Comparison of ENCODE assay signal across 17 cellular contexts in the genomic region with DNA sequence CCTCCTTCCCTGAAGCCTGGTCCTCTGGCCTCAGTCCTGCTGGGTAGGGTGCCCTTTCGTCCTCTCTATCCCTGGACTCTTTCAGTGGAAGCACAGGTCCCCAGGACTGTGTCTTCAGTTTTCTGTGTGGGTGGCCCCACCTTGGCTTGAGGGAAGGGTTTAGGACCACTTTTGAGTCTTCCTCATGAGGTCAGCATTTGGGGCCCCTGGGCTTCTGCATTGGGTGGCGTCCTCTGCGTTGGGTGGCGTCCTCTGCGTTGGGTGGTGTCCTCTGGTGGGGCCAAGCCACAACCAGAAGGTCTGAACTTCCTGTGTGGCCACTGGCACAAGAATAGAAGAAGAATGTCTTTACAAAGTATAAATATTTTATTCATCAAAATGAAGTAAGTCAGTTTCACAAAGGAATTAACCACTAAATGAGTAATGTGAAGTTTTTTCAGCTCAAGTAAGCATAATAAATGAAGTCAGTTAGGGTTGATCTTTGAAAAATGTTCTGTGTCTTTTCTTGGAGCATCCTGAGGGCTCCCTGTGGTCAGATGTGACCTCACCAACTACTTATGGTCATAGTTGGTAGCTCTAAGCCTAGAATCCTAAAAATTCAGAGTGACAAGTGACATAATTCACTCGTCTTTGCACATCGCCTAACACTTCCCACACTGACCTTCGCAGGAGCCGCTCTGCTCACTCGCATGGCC. TPM values are rescaled to one million over a fixed set of nuclear protein-coding genes. Genes with fewer than 3 reads are reported as not detected.
DNase-seq lines count a peak whose midpoint lies in the region; ATAC-seq and TF ChIP-seq lines count a peak whose summit lies in the region.
"Had no signal": no experiment of that assay in that cellular context is flagged by ENCODE, and none has a peak within 500 bp of the region (broad histone marks: within the 10 kb centered on the region; RNA-seq: fewer than 3 reads in every experiment).

No MANE protein-coding gene starts in this region.

- ATAC-seq in psoas muscle: peak in 2 of 4 donors; percentile 32 to 52
- ATAC-seq: stimulated activated naive B cell treated with anti-CD40 and anti-IgM and Interleukin-4, amounts not matched to agents 10 μg/mL and 1 μg/mL and 100 μg/mL, for 72 hours had no signal

- no peak overlapping the region for H2AFZ ChIP-seq in PC-9

- H3K79me2 ChIP-seq in PC-9 (ENCODE audit: low read depth): no peaks in the 10 kb centered on the region

- H3K9me3 ChIP-seq in BLaER1 (peaks cover 19% of the 10 kb centered on the region), psoas muscle (no peaks in the 10 kb centered on the region), PC-9 (ENCODE audit: insufficient read depth, low read depth) (no peaks in the 10 kb centered on the region)

- 0 out of 2 replicates have a peak overlapping the region, but pooled peaks have one; percentile 11 for H3K27ac ChIP-seq in BLaER1
- peak overlapping the region; percentile 46 for H3K27ac ChIP-seq in psoas muscle
- H3K27ac ChIP-seq in PC-9: no peak overlapping the region
- H3K27ac ChIP-seq: SK-N-MC had no signal

- no peaks in the 10 kb centered on the region for H3F3A ChIP-seq in PC-9 (ENCODE audit: insufficient read depth, low read depth)

- WGBS in psoas muscle, 3 donors: 75 to 97% (median 88%) methylated on average over 10 of the region's 10 CpGs

- no peak overlapping the region for H3K4me3 Mint-ChIP-seq in activated CD4-positive, alpha-beta memory T cell treated with anti-CD3 and anti-CD28 coated beads for 36 hours
- H3K4me3 Mint-ChIP-seq: activated naive CD4-positive, alpha-beta T cell treated with anti-CD3 and anti-CD28 coated beads, Interleukin-2, amount 50 U/mL, for 24 hours; CD4-positive, alpha-beta memory T cell; naive B cell; stimulated activated naive B cell treated with anti-CD40 and anti-IgM and Interleukin-4, amounts not matched to agents 10 μg/mL and 1 μg/mL and 100 μg/mL, for 72 hours had no signal

- no TSS peak for BruUV-seq in PC-9 (replicated peaks; lab: Mats Ljungman, UMichigan)

- POLR2A ChIA-PET in activated CD4-positive, alpha-beta memory T cell treated with anti-CD3 and anti-CD28 coated beads for 36 hours (lab: Charles Lee): no interaction called here
- POLR2A ChIA-PET in PC-9 (lab: Charles Lee; ENCODE audit: unreplicated experiment): no interaction called here

- CTCF ChIA-PET in activated CD4-positive, alpha-beta memory T cell treated with anti-CD3 and anti-CD28 coated beads for 36 hours (lab: Charles Lee): no interaction called here
- CTCF ChIA-PET in PC-9 (lab: Charles Lee): no interaction called here

- H3K4me1 ChIP-seq in BLaER1 (peaks cover 53% of the 10 kb centered on the region), psoas muscle (peaks cover 13% of the 10 kb centered on the region), PC-9 (replicated peaks; ENCODE audit: insufficient read depth) (no peaks in the 10 kb centered on the region)

- H4K20me1 ChIP-seq in BLaER1 (peaks cover 68% of the 10 kb centered on the region), PC-9 (ENCODE audit: insufficient read depth) (no peaks in the 10 kb centered on the region)

- no peaks in the 10 kb centered on the region for H3K36me3 Mint-ChIP-seq in activated CD4-positive, alpha-beta memory T cell treated with anti-CD3 and anti-CD28 coated beads for 36 hours
- H3K36me3 Mint-ChIP-seq: CD4-positive, alpha-beta memory T cell; stimulated activated naive B cell treated with anti-CD40 and anti-IgM and Interleukin-4, amounts not matched to agents 10 μg/mL and 1 μg/mL and 100 μg/mL, for 72 hours had no signal

- H3K9me2 ChIP-seq in PC-9 (ENCODE audit: insufficient read depth): no peaks in the 10 kb centered on the region

- no peak overlapping the region for H3K9ac ChIP-seq in BLaER1

- H3K27ac Mint-ChIP-seq in activated CD4-positive, alpha-beta memory T cell treated with anti-CD3 and anti-CD28 coated beads for 36 hours: no peak overlapping the region
- H3K27ac Mint-ChIP-seq: activated naive CD4-positive, alpha-beta T cell treated with anti-CD3 and anti-CD28 coated beads, Interleukin-2, amount 50 U/mL, for 24 hours; CD4-positive, alpha-beta memory T cell; stimulated activated naive B cell treated with anti-CD40 and anti-IgM and Interleukin-4, amounts not matched to agents 10 μg/mL and 1 μg/mL and 100 μg/mL, for 72 hours had no signal

- peak; percentile 53 for DNase-seq in RPMI7951 (ENCODE audit: low read depth)
- DNase-seq in foreskin melanocyte: peak; percentile 91
- no peak for DNase-seq in psoas muscle
- no peak for DNase-seq in activated CD4-positive, alpha-beta memory T cell treated with anti-CD3 and anti-CD28 coated beads for 36 hours
- no peak for DNase-seq in PC-9
- no peak for DNase-seq in HUDEP-2 (lab: John Stamatoyannopoulos, UW; ENCODE audit: unreplicated experiment in 76 of 76)
- no peak for DNase-seq in hippocampal formation (lab: John Stamatoyannopoulos, UW)
- DNase-seq: activated CD4-positive, alpha-beta T cell treated with anti-CD3 and anti-CD28 coated beads, Interleukin-2, amount 50 U/mL, for 1 hour; CD4-positive, alpha-beta memory T cell; effector CD8-positive, alpha-beta T cell; naive B cell; NCI-H1436; NCI-H774; stimulated activated naive B cell treated with anti-CD40 and anti-IgM and Interleukin-4, amounts not matched to agents 10 μg/mL and 1 μg/mL and 100 μg/mL, for 72 hours had no signal

- H3K36me3 ChIP-seq in BLaER1 (peaks cover 62% of the 10 kb centered on the region), psoas muscle (ENCODE audit: insufficient read depth in 1 of 2, low read depth in 1 of 2) (no peaks in the 10 kb centered on the region), PC-9 (ENCODE audit: low read depth) (no peaks in the 10 kb centered on the region)

- no peak for TF ChIP-seq CTCF in psoas muscle (IDR thresholded peaks at IDR 0.05)
- no peak for TF ChIP-seq CTCF in PC-9 (conservative IDR thresholded peaks at IDR 0.05)

- H3K27me3 ChIP-seq in BLaER1: no peaks in the 10 kb centered on the region
- H3K27me3 ChIP-seq in psoas muscle (ENCODE audit: insufficient read depth in 3 of 3, low read length in 2 of 3): no peaks in the 10 kb centered on the region
- no peaks in the 10 kb centered on the region for H3K27me3 ChIP-seq in PC-9 (ENCODE audit: insufficient read depth, low read depth)

- H3K9me3 Mint-ChIP-seq in activated CD4-positive, alpha-beta memory T cell treated with anti-CD3 and anti-CD28 coated beads for 36 hours: peaks cover 4% of the 10 kb centered on the region
- H3K9me3 Mint-ChIP-seq: activated naive CD4-positive, alpha-beta T cell treated with anti-CD3 and anti-CD28 coated beads, Interleukin-2, amount 50 U/mL, for 24 hours had no signal

- no peaks in the 10 kb centered on the region for H3K27me3 Mint-ChIP-seq in activated CD4-positive, alpha-beta memory T cell treated with anti-CD3 and anti-CD28 coated beads for 36 hours
- H3K27me3 Mint-ChIP-seq: activated naive CD4-positive, alpha-beta T cell treated with anti-CD3 and anti-CD28 coated beads, Interleukin-2, amount 50 U/mL, for 24 hours; CD4-positive, alpha-beta memory T cell; stimulated activated naive B cell treated with anti-CD40 and anti-IgM and Interleukin-4, amounts not matched to agents 10 μg/mL and 1 μg/mL and 100 μg/mL, for 72 hours had no signal

- intact Hi-C loops in psoas muscle (cut with DNase I) (no loop called here), PC-9 (cut with micrococcal nuclease; ENCODE audit: unreplicated experiment) (no loop called here)
- intact Hi-C loops in activated CD4-positive, alpha-beta memory T cell treated with anti-CD3 and anti-CD28 coated beads for 36 hours (cut with micrococcal nuclease): no loop called here

- H3K4me2 ChIP-seq in BLaER1 (peak overlapping the region; percentile 29; the same call in 1 of the 2 replicates), PC-9 (no peak overlapping the region)

- H3K4me3 ChIP-seq in BLaER1 (no peak overlapping the region), psoas muscle (no peak overlapping the region), PC-9 (no peak overlapping the region)
- H3K4me3 ChIP-seq: SK-N-MC had no signal

- H3K4me1 Mint-ChIP-seq in activated CD4-positive, alpha-beta memory T cell treated with anti-CD3 and anti-CD28 coated beads for 36 hours (ENCODE audit: low read depth): no peaks in the 10 kb centered on the region
- H3K4me1 Mint-ChIP-seq: activated naive CD4-positive, alpha-beta T cell treated with anti-CD3 and anti-CD28 coated beads, Interleukin-2, amount 50 U/mL, for 24 hours; CD4-positive, alpha-beta memory T cell had no signal

RNA-seq across cellular contexts. Expression of gene HGFAC, which starts 39.2 kb away (rescaled TPM):
- total RNA-seq in RPMI7951 (2014; rRNA removed; shearing (Covaris generic)): not detected in 2 replicates
- total RNA-seq in psoas muscle (1 to 10 TPM in 1 of 4 donors, under 1 TPM in 2, not detected in 1; 0.32 to 1.2 (median 0.46) TPM), PC-9 (2021) (1.3 and 1.5 TPM in 2 replicates)
- polyA plus RNA-seq in psoas muscle: under 1 TPM; 0.09 to 0.63 (median 0.26) TPM
- not detected for total RNA-seq in activated CD4-positive, alpha-beta memory T cell treated with anti-CD3 and anti-CD28 coated beads for 36 hours
- polyA plus RNA-seq: CD4-positive, alpha-beta memory T cell had no signal

Comparison
In these comparisons a context has a peak if more than half of its experiments do, and no peak if none do; other contexts are left out.
1. DNase-seq: peak in RPMI7951 (single experiment) and foreskin melanocyte (single experiment); none in psoas muscle (0 of 2), activated CD4-positive, alpha-beta memory T cell treated with anti-CD3 and anti-CD28 coated beads for 36 hours (single experiment), PC-9 (0 of 2), HUDEP-2 (0 of 76) and hippocampal formation (0 of 2).